Comparison of ENCODE assay signal across 8 cellular contexts in genomic region chr6:20092071-20092566, GRCh38.
A peak's percentile ranks its signal among the peaks of the same experiment; 100 is the strongest.
DNase-seq lines count a peak whose midpoint lies in the region; ATAC-seq, FAIRE-seq and TF ChIP-seq lines count a peak whose summit lies in the region.

No MANE protein-coding gene starts in this region.

- ATAC-seq in GM19351 (IDR thresholded peaks at IDR 0.05; ENCODE audit: unreplicated experiment): peak; percentile 68

- no peak overlapping the region for H3K9ac ChIP-seq in SU-DHL-6 (ENCODE audit: low read length)

- H3K36me3 ChIP-seq in SU-DHL-6 (ENCODE audit: low read length): no peaks in the 10 kb centered on the region

- no peak overlapping the region for H3K27ac ChIP-seq in SU-DHL-6 (ENCODE audit: low read depth, low read length)

- no peaks in the 10 kb centered on the region for H4K20me1 ChIP-seq in SU-DHL-6 (ENCODE audit: low read depth, low read length)

- H3K79me2 ChIP-seq in SU-DHL-6 (ENCODE audit: insufficient read depth, low read length): no peaks in the 10 kb centered on the region

- H3K27me3 ChIP-seq in SU-DHL-6 (ENCODE audit: low read length): no peaks in the 10 kb centered on the region

- H3K4me2 ChIP-seq in SU-DHL-6 (ENCODE audit: low read depth, low read length, poor library complexity, severe bottlenecking): no peak overlapping the region

- H3K4me3 ChIP-seq in SU-DHL-6 (ENCODE audit: insufficient read depth, low read length, poor library complexity, severe bottlenecking): no peak overlapping the region

- no peaks in the 10 kb centered on the region for H3K9me2 ChIP-seq in SU-DHL-6 (replicated peaks; ENCODE audit: insufficient read depth, low read length)

- H2AFZ ChIP-seq in SU-DHL-6 (ENCODE audit: low read depth, low read length, severe bottlenecking): no peak overlapping the region

- peak; percentile 57 for TF ChIP-seq CTCF in SU-DHL-6 (IDR thresholded peaks at IDR 0.05; ENCODE audit: insufficient read depth, low read length, poor library complexity, severe bottlenecking)

- no peaks in the 10 kb centered on the region for H3F3A ChIP-seq in SU-DHL-6 (ENCODE audit: insufficient read depth)

- peak; percentile 34 for DNase-seq in COR-L47 (lab: John Stamatoyannopoulos, UW)
- DNase-seq in NCI-H1092 (lab: John Stamatoyannopoulos, UW): peak; percentile 14
- DNase-seq in frontal cortex (ENCODE audit: low spot score in 2 of 2): no peak
- peak; percentile 36 for DNase-seq in putamen (ENCODE audit: low spot score)
- no peak for DNase-seq in activated effector memory CD4-positive, alpha-beta T cell treated with Interleukin-2 at 50 U/mL for 16 hours
- DNase-seq in activated CD4-positive, alpha-beta T cell treated with anti-CD3 and anti-CD28 coated beads for 4 hours: no peak

- no peaks in the 10 kb centered on the region for H3K9me3 ChIP-seq in SU-DHL-6 (ENCODE audit: insufficient read depth, low read length)

- peak; percentile 76 for FAIRE-seq in frontal cortex (lab: Jason Lieb, UNC)

Comparison
In these comparisons a context has a peak if more than half of its experiments do, and no peak if none do; other contexts are left out.
1. DNase-seq: peak in COR-L47 (single experiment), NCI-H1092 (single experiment) and putamen (single experiment); none in frontal cortex (0 of 2), activated effector memory CD4-positive, alpha-beta T cell treated with Interleukin-2 at 50 U/mL for 16 hours (single experiment) and activated CD4-positive, alpha-beta T cell treated with anti-CD3 and anti-CD28 coated beads for 4 hours (0 of 2).